Comparison of ENCODE assay signal across 1 cellular context in genomic region chr17:48603959-48604769, GRCh38.
A peak's percentile ranks its signal among the peaks of the same experiment; 100 is the strongest.
TF ChIP-seq lines count a peak whose summit lies in the region.

No MANE protein-coding gene starts in this region.

TF ChIP-seq in endothelial cell of umbilical vein, 7 proteins besides CTCF, POLR2A, EP300 and RAD21:
- TF ChIP-seq MAX (IDR thresholded peaks at IDR 0.05; ENCODE audit: insufficient read depth, insufficient read length) (no peak), POLR2AphosphoS5 (IDR thresholded peaks at IDR 0.05; ENCODE audit: insufficient read depth, low read depth, low read length) (peak; percentile 63)
